ENCODE assay signal across 1 cellular context in the genomic region with DNA sequence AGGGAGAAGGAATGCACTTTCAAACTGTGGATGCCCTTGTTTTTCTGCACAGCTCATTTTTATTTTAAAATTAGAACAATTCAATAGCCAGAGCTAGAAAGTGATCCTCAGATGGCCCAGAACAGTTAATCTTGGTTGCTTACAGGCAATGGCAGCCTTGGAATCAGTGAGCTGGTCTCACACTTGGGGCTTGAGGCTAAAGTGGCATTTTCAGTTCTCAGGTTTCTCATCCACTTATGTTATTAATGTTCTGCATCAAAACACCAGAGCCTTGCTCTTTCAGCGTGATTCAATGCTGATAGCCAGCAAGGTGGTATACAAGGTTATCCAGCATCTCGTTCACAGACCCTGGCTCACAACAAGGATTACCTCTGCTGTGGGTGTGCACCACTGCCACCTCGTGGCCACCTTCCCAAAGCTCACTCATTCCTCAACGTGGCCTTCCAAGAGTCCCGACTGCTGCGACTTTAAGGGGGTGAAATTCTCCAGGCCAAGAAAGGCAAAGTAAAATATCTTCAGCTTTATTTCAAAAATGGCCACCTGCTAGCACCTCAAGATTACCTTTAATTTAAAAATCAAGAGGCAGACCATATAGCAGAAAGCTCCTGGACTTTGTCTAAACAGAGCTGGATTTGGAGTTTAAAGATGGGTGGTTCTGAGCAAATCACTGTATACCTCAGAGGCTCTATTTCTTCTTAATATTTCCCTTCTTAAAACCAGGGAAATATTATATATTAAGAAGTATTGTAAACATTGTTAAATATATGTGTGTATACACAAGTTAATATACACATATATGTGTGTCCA.
TF ChIP-seq lines count a peak whose summit lies in the region.

No MANE protein-coding gene starts in this region.

TF ChIP-seq in H1, 55 proteins besides CTCF, POLR2A, EP300 and RAD21 (continued from another document):
- TF ChIP-seq RFX5 (IDR thresholded peaks at IDR 0.05; ENCODE audit: borderline replicate concordance, low read depth, low read length) (no peak), BCL11A (IDR thresholded peaks at IDR 0.05; ENCODE audit: low read depth in 2 of 2, low read length in 2 of 2) (no peak), KDM4A (IDR thresholded peaks at IDR 0.05; ENCODE audit: low read depth, low read length, severe bottlenecking) (no peak)
